In genomic region chr13:40254394-40254793, GRCh38 we compare ENCODE assay signal across 16 cellular contexts.
"Had no signal": no experiment of that assay in that cellular context is flagged by ENCODE, and none has a peak within 500 bp of the region (broad histone marks: within the 10 kb centered on the region; RNA-seq: fewer than 3 reads in every experiment).

No MANE protein-coding gene starts in this region.

- H3K27ac Mint-ChIP-seq: activated CD4-positive, alpha-beta T cell treated with anti-CD3 and anti-CD28 coated beads, Interleukin-2, amount 10 ng/mL, durations not matched to agents 7 days and 5 days; activated naive CD4-positive, alpha-beta T cell treated with anti-CD3 and anti-CD28 coated beads, Interleukin-2, amount 10 ng/mL, durations not matched to agents 7 days and 5 days had no signal

- H3K4me1 ChIP-seq: colonic mucosa, sigmoid colon, stomach, testis, upper lobe of left lung had no signal

- H3K27ac ChIP-seq: colonic mucosa, sigmoid colon, spleen, stomach, testis, upper lobe of left lung had no signal

- DNase-seq: activated CD4-positive, alpha-beta T cell treated with anti-CD3 and anti-CD28 coated beads, Interleukin-2, amount 10 ng/mL, durations not matched to agents 7 days and 5 days; activated CD4-positive, CD25-positive, alpha-beta regulatory T cell; activated CD8-positive, alpha-beta memory T cell treated with anti-CD3 and anti-CD28 coated beads for 24 hours; activated naive CD4-positive, alpha-beta T cell treated with anti-CD3 and anti-CD28 coated beads, Interleukin-2, amount 10 ng/mL, durations not matched to agents 7 days and 5 days; caudate nucleus; colonic mucosa; hippocampal formation; midbrain; ovary; sigmoid colon; spleen; stomach; SW 1271; testis; upper lobe of left lung had no signal

- H3K27me3 Mint-ChIP-seq: activated CD4-positive, alpha-beta T cell treated with anti-CD3 and anti-CD28 coated beads, Interleukin-2, amount 10 ng/mL, durations not matched to agents 7 days and 5 days; activated naive CD4-positive, alpha-beta T cell treated with anti-CD3 and anti-CD28 coated beads, Interleukin-2, amount 10 ng/mL, durations not matched to agents 7 days and 5 days had no signal

- H3K36me3 ChIP-seq: colonic mucosa, ovary, sigmoid colon, spleen, stomach, upper lobe of left lung had no signal

- H3K4me3 Mint-ChIP-seq: activated CD4-positive, alpha-beta T cell treated with anti-CD3 and anti-CD28 coated beads, Interleukin-2, amount 10 ng/mL, durations not matched to agents 7 days and 5 days; activated naive CD4-positive, alpha-beta T cell treated with anti-CD3 and anti-CD28 coated beads, Interleukin-2, amount 10 ng/mL, durations not matched to agents 7 days and 5 days had no signal

- H3K9me3 ChIP-seq: colonic mucosa, ovary, sigmoid colon, testis, upper lobe of left lung had no signal

- H3K27me3 ChIP-seq: colonic mucosa, ovary, sigmoid colon, spleen, stomach, testis, upper lobe of left lung had no signal

- ATAC-seq: esophagus mucosa had no signal

- H3K4me3 ChIP-seq: colonic mucosa, ovary, sigmoid colon, spleen, stomach, testis, upper lobe of left lung had no signal
